In genomic region chr16:80896778-80897177, GRCh38 we compare ENCODE assay signal across 28 cellular contexts.
"Had no signal": no experiment of that assay in that cellular context is flagged by ENCODE, and none has a peak within 500 bp of the region (broad histone marks: within the 10 kb centered on the region; RNA-seq: fewer than 3 reads in every experiment).

No MANE protein-coding gene starts in this region.

- DNase-seq: activated CD4-positive, alpha-beta memory T cell treated with anti-CD3 and anti-CD28 coated beads for 36 hours; activated CD4-positive, alpha-beta T cell treated with anti-CD3 and anti-CD28 coated beads, Interleukin-2, amount 10 ng/mL, durations not matched to agents 24 days and 14 days; activated CD4-positive, CD25-positive, alpha-beta regulatory T cell treated with anti-CD3 and anti-CD28 coated beads, Interleukin-2, amount 50 U/mL, for 72 hours; activated CD8-positive, alpha-beta memory T cell treated with anti-CD3 and anti-CD28 coated beads, Interleukin-2, amount 50 U/mL, for 4 hours; activated gamma-delta T cell treated with Interleukin-2 at 50 U/mL for 16 hours; activated naive CD8-positive, alpha-beta T cell treated with anti-CD3 and anti-CD28 coated beads, Interleukin-2, amount 50 U/mL, for 24 hours; activated T-cell treated with anti-CD3 and anti-CD28 coated beads, Interleukin-2, amount 50 U/mL, for 1 hour; amygdala; left colon; mesendoderm; ovary; spleen; stimulated activated naive CD4-positive, alpha-beta T cell; T-helper 2 cell; tibial artery; upper lobe of right lung had no signal

- FAIRE-seq: keratinocyte had no signal

- H3K4me3 ChIP-seq: breast epithelium, gastroesophageal sphincter, hepatocyte, lung, ovary, spleen, suprapubic skin, tibial artery, upper lobe of right lung had no signal

- H3K4me1 ChIP-seq: breast epithelium, suprapubic skin, upper lobe of right lung had no signal

- H3K27ac ChIP-seq: breast epithelium, gastroesophageal sphincter, hepatocyte, neutrophil, ovary, spleen, suprapubic skin, tibial artery, upper lobe of right lung had no signal

- H3K4me1 Mint-ChIP-seq: activated CD4-positive, alpha-beta T cell treated with anti-CD3 and anti-CD28 coated beads, Interleukin-2, amount 10 ng/mL, durations not matched to agents 24 days and 14 days; activated naive CD4-positive, alpha-beta T cell treated with anti-CD3 and anti-CD28 coated beads, Interleukin-2, amount 50 U/mL, for 24 hours; activated naive CD8-positive, alpha-beta T cell treated with anti-CD3 and anti-CD28 coated beads, Interleukin-2, amount 50 U/mL, for 24 hours; central memory CD8-positive, alpha-beta T cell had no signal

- H3K4me2 ChIP-seq: hepatocyte had no signal

- ATAC-seq: activated naive CD8-positive, alpha-beta T cell treated with anti-CD3 and anti-CD28 coated beads, Interleukin-2, amount 50 U/mL, for 24 hours; gastroesophageal sphincter; left colon; natural killer cell treated with Interleukin-12 subunit alpha and Interleukin-12 subunit beta and Interleukin-15 and Interleukin-18, amount 100 ng/mL, for 72 hours; upper lobe of right lung had no signal

- H3K4me3 Mint-ChIP-seq: activated CD4-positive, alpha-beta memory T cell treated with anti-CD3 and anti-CD28 coated beads for 36 hours; activated CD4-positive, alpha-beta T cell treated with anti-CD3 and anti-CD28 coated beads, Interleukin-2, amount 10 ng/mL, durations not matched to agents 24 days and 14 days; activated naive CD4-positive, alpha-beta T cell treated with anti-CD3 and anti-CD28 coated beads, Interleukin-2, amount 50 U/mL, for 24 hours; activated naive CD8-positive, alpha-beta T cell treated with anti-CD3 and anti-CD28 coated beads, Interleukin-2, amount 50 U/mL, for 24 hours; central memory CD8-positive, alpha-beta T cell; dendritic cell treated with granulocyte-macrophage colony-stimulating factor and Interleukin-4, amounts not matched to agents 40 ng/mL and 50 ng/mL, for 4 days; natural killer cell treated with Interleukin-12 subunit alpha and Interleukin-12 subunit beta and Interleukin-15 and Interleukin-18, amount 100 ng/mL, for 72 hours had no signal

- H3K9me3 Mint-ChIP-seq: activated CD4-positive, alpha-beta memory T cell treated with anti-CD3 and anti-CD28 coated beads for 36 hours; activated CD4-positive, alpha-beta T cell treated with anti-CD3 and anti-CD28 coated beads, Interleukin-2, amount 10 ng/mL, durations not matched to agents 24 days and 14 days; activated naive CD4-positive, alpha-beta T cell treated with anti-CD3 and anti-CD28 coated beads, Interleukin-2, amount 50 U/mL, for 24 hours; activated naive CD8-positive, alpha-beta T cell treated with anti-CD3 and anti-CD28 coated beads, Interleukin-2, amount 50 U/mL, for 24 hours; central memory CD8-positive, alpha-beta T cell; dendritic cell treated with granulocyte-macrophage colony-stimulating factor and Interleukin-4, amounts not matched to agents 40 ng/mL and 50 ng/mL, for 4 days; natural killer cell treated with Interleukin-12 subunit alpha and Interleukin-12 subunit beta and Interleukin-15 and Interleukin-18, amount 100 ng/mL, for 72 hours had no signal

- H3K36me3 Mint-ChIP-seq: activated CD4-positive, alpha-beta memory T cell treated with anti-CD3 and anti-CD28 coated beads for 36 hours; activated naive CD4-positive, alpha-beta T cell treated with anti-CD3 and anti-CD28 coated beads, Interleukin-2, amount 50 U/mL, for 24 hours; natural killer cell treated with Interleukin-12 subunit alpha and Interleukin-12 subunit beta and Interleukin-15 and Interleukin-18, amount 100 ng/mL, for 72 hours had no signal

- H3K27ac Mint-ChIP-seq: activated CD4-positive, alpha-beta memory T cell treated with anti-CD3 and anti-CD28 coated beads for 36 hours; activated CD4-positive, alpha-beta T cell treated with anti-CD3 and anti-CD28 coated beads, Interleukin-2, amount 10 ng/mL, durations not matched to agents 24 days and 14 days; activated naive CD4-positive, alpha-beta T cell treated with anti-CD3 and anti-CD28 coated beads, Interleukin-2, amount 50 U/mL, for 24 hours; activated naive CD8-positive, alpha-beta T cell treated with anti-CD3 and anti-CD28 coated beads, Interleukin-2, amount 50 U/mL, for 24 hours; dendritic cell treated with granulocyte-macrophage colony-stimulating factor and Interleukin-4, amounts not matched to agents 40 ng/mL and 50 ng/mL, for 4 days; natural killer cell treated with Interleukin-12 subunit alpha and Interleukin-12 subunit beta and Interleukin-15 and Interleukin-18, amount 100 ng/mL, for 72 hours; progenitor cell of endocrine pancreas had no signal

- H3K27me3 ChIP-seq: breast epithelium, gastroesophageal sphincter, hepatocyte, neutrophil, ovary, suprapubic skin, tibial artery, upper lobe of right lung had no signal

- H3K9me3 ChIP-seq: breast epithelium, gastroesophageal sphincter, neutrophil, ovary, spleen, suprapubic skin, tibial artery, upper lobe of right lung had no signal

- H3K79me2 ChIP-seq: hepatocyte had no signal

- H2AFZ ChIP-seq: hepatocyte had no signal

- H3K27me3 Mint-ChIP-seq: dendritic cell treated with granulocyte-macrophage colony-stimulating factor and Interleukin-4, amounts not matched to agents 40 ng/mL and 50 ng/mL, for 4 days had no signal

- H3K36me3 ChIP-seq: breast epithelium, gastroesophageal sphincter, neutrophil, ovary, spleen, suprapubic skin, tibial artery, upper lobe of right lung had no signal
